ENCODE assay signal across 24 cellular contexts in genomic region chr11:75615709-75616108, GRCh38. TPM values are rescaled to one million over a fixed set of nuclear protein-coding genes. Genes with fewer than 3 reads are reported as not detected.
"Had no signal": no experiment of that assay in that cellular context is flagged by ENCODE, and none has a peak within 500 bp of the region (broad histone marks: within the 10 kb centered on the region; RNA-seq: fewer than 3 reads in every experiment).

No MANE protein-coding gene starts in this region.

- H3K9me3 ChIP-seq: pancreas, thyroid gland had no signal

- H3K4me3 ChIP-seq: hepatocyte, pancreas, thyroid gland had no signal

- ATAC-seq: activated CD8-positive, alpha-beta memory T cell treated with anti-CD3 and anti-CD28 coated beads, Interleukin-2, amount 10 ng/mL, durations not matched to agents 7 days and 5 days; activated CD8-positive, alpha-beta T cell treated with anti-CD3 and anti-CD28 coated beads for 36 hours; esophagus mucosa; left ventricle myocardium superior; naive thymus-derived CD8-positive, alpha-beta T cell; pancreas; right cardiac atrium; stimulated activated naive CD8-positive, alpha-beta T cell treated with anti-CD3 and anti-CD28 coated beads, Interleukin-15, Interleukin-2, amounts not matched to agents 100 U/mL and 50 U/mL, for 24 hours had no signal

- H3K9me3 Mint-ChIP-seq: activated CD4-positive, alpha-beta T cell treated with anti-CD3 and anti-CD28 coated beads, Interleukin-2, amount 10 ng/mL, durations not matched to agents 7 days and 5 days; activated CD8-positive, alpha-beta T cell treated with anti-CD3 and anti-CD28 coated beads for 36 hours; activated naive CD4-positive, alpha-beta T cell treated with anti-CD3 and anti-CD28 coated beads, Interleukin-2, amount 10 ng/mL, durations not matched to agents 7 days and 5 days; dendritic cell treated with granulocyte-macrophage colony-stimulating factor and Interleukin-4, amounts not matched to agents 40 ng/mL and 50 ng/mL, for 4 days had no signal

- H3K4me2 ChIP-seq: hepatocyte had no signal

- DNase-seq: activated CD4-positive, alpha-beta T cell treated with anti-CD3 and anti-CD28 coated beads, Interleukin-2, amount 10 ng/mL, durations not matched to agents 7 days and 5 days; activated CD4-positive, CD25-positive, alpha-beta regulatory T cell treated with anti-CD3 and anti-CD28 coated beads, Interleukin-2, amount 50 U/mL, for 72 hours; activated CD8-positive, alpha-beta memory T cell treated with anti-CD3 and anti-CD28 coated beads, Interleukin-2, amount 10 ng/mL, durations not matched to agents 7 days and 5 days; activated CD8-positive, alpha-beta T cell treated with anti-CD3 and anti-CD28 coated beads for 36 hours; activated effector memory CD4-positive, alpha-beta T cell treated with anti-CD3 and anti-CD28 coated beads, Interleukin-2, amount 50 U/mL, for 16 hours; activated naive CD4-positive, alpha-beta T cell treated with anti-CD3 and anti-CD28 coated beads, Interleukin-2, amount 10 ng/mL, durations not matched to agents 7 days and 5 days; activated T-cell treated with anti-CD3 and anti-CD28 coated beads for 4 hours; amygdala; effector CD4-positive, alpha-beta T cell; glutamatergic neuron; immature natural killer cell; left ventricle myocardium superior; mammary epithelial cell; naive thymus-derived CD8-positive, alpha-beta T cell; pancreas; right cardiac atrium; stimulated activated CD4-positive, alpha-beta T cell treated with anti-CD3 and anti-CD28 coated beads, Interleukin-4, amount 100 ng/mL, for 4 hours; stimulated activated naive CD8-positive, alpha-beta T cell treated with anti-CD3 and anti-CD28 coated beads, Interleukin-15, Interleukin-2, amounts not matched to agents 100 U/mL and 50 U/mL, for 24 hours; thyroid gland; WERI-Rb-1 had no signal

- H3K79me2 ChIP-seq: hepatocyte had no signal

- H3K4me1 ChIP-seq: pancreas, thyroid gland had no signal

- H3K36me3 ChIP-seq: pancreas, thyroid gland, WERI-Rb-1 had no signal

- H3K4me3 Mint-ChIP-seq: activated CD4-positive, alpha-beta T cell treated with anti-CD3 and anti-CD28 coated beads, Interleukin-2, amount 10 ng/mL, durations not matched to agents 7 days and 5 days; activated CD8-positive, alpha-beta memory T cell treated with anti-CD3 and anti-CD28 coated beads, Interleukin-2, amount 10 ng/mL, durations not matched to agents 7 days and 5 days; activated CD8-positive, alpha-beta T cell treated with anti-CD3 and anti-CD28 coated beads for 36 hours; activated naive CD4-positive, alpha-beta T cell treated with anti-CD3 and anti-CD28 coated beads, Interleukin-2, amount 10 ng/mL, durations not matched to agents 7 days and 5 days; dendritic cell treated with granulocyte-macrophage colony-stimulating factor and Interleukin-4, amounts not matched to agents 40 ng/mL and 50 ng/mL, for 4 days; immature natural killer cell; mesothelial cell of epicardium; naive thymus-derived CD8-positive, alpha-beta T cell had no signal

- H3K27ac ChIP-seq: hepatocyte, pancreas, thyroid gland, WERI-Rb-1 had no signal

- H3K4me1 Mint-ChIP-seq: activated CD4-positive, alpha-beta T cell treated with anti-CD3 and anti-CD28 coated beads, Interleukin-2, amount 10 ng/mL, durations not matched to agents 7 days and 5 days; activated CD8-positive, alpha-beta memory T cell treated with anti-CD3 and anti-CD28 coated beads, Interleukin-2, amount 10 ng/mL, durations not matched to agents 7 days and 5 days; activated naive CD4-positive, alpha-beta T cell treated with anti-CD3 and anti-CD28 coated beads, Interleukin-2, amount 10 ng/mL, durations not matched to agents 7 days and 5 days; immature natural killer cell; naive thymus-derived CD8-positive, alpha-beta T cell had no signal

- H2AFZ ChIP-seq: hepatocyte had no signal

- H3K27me3 ChIP-seq: hepatocyte, pancreas, thyroid gland had no signal

- H3K27ac Mint-ChIP-seq: activated CD4-positive, alpha-beta T cell treated with anti-CD3 and anti-CD28 coated beads, Interleukin-2, amount 10 ng/mL, durations not matched to agents 7 days and 5 days; activated CD8-positive, alpha-beta memory T cell treated with anti-CD3 and anti-CD28 coated beads, Interleukin-2, amount 10 ng/mL, durations not matched to agents 7 days and 5 days; activated CD8-positive, alpha-beta T cell treated with anti-CD3 and anti-CD28 coated beads for 36 hours; activated naive CD4-positive, alpha-beta T cell treated with anti-CD3 and anti-CD28 coated beads, Interleukin-2, amount 10 ng/mL, durations not matched to agents 7 days and 5 days; dendritic cell treated with granulocyte-macrophage colony-stimulating factor and Interleukin-4, amounts not matched to agents 40 ng/mL and 50 ng/mL, for 4 days; immature natural killer cell; naive thymus-derived CD8-positive, alpha-beta T cell had no signal

- H3K36me3 Mint-ChIP-seq: activated CD8-positive, alpha-beta memory T cell treated with anti-CD3 and anti-CD28 coated beads, Interleukin-2, amount 10 ng/mL, durations not matched to agents 7 days and 5 days; activated naive CD4-positive, alpha-beta T cell treated with anti-CD3 and anti-CD28 coated beads, Interleukin-2, amount 10 ng/mL, durations not matched to agents 7 days and 5 days; immature natural killer cell; mesothelial cell of epicardium had no signal

RNA-seq across cellular contexts. Expression of gene MAP6, which starts 53.1 kb away (rescaled TPM):
- total RNA-seq: activated CD8-positive, alpha-beta T cell treated with anti-CD3 and anti-CD28 coated beads for 36 hours; naive thymus-derived CD8-positive, alpha-beta T cell had no signal
- polyA plus RNA-seq: immature natural killer cell; naive thymus-derived CD8-positive, alpha-beta T cell had no signal
